10 cellular contexts compared by ENCODE assay signal in genomic region chr1:153659656-153660055, GRCh38. TPM values are rescaled to one million over a fixed set of nuclear protein-coding genes. Genes with fewer than 3 reads are reported as not detected.
DNase-seq lines count a peak whose midpoint lies in the region; ATAC-seq and TF ChIP-seq lines count a peak whose summit lies in the region.
"Had no signal": no experiment of that assay in that cellular context is flagged by ENCODE, and none has a peak within 500 bp of the region (broad histone marks: within the 10 kb centered on the region; RNA-seq: fewer than 3 reads in every experiment).

No MANE protein-coding gene starts in this region.

- H3K36me3 ChIP-seq in ES-I3 (ENCODE audit: insufficient read depth, low read length): peaks cover 20% of the 10 kb centered on the region
- peaks cover 0 to 41% (median 0%) of the 10 kb centered on the region in 3 donors for H3K36me3 ChIP-seq in Peyer's patch

- H3K9me3 ChIP-seq in ES-I3 (ENCODE audit: control insufficient read depth, insufficient read depth, low read length): no peaks in the 10 kb centered on the region
- H3K9me3 ChIP-seq in Peyer's patch: no peaks in the 10 kb centered on the region

- no peaks in the 10 kb centered on the region for H3K9me3 Mint-ChIP-seq in progenitor cell of endocrine pancreas (ENCODE audit: low read depth)

- H3K4me1 ChIP-seq in ES-I3 (ENCODE audit: insufficient read depth, low read length) (no peaks in the 10 kb centered on the region), Peyer's patch (peaks cover 0 to 9% (median 0%) of the 10 kb centered on the region in 4 donors)

- DNase-seq in Peyer's patch (peak in 1 of 3 donors; percentile 46), epithelial cell of proximal tubule (ENCODE audit: low read depth) (no peak), progenitor cell of endocrine pancreas (ENCODE audit: low spot score, unreplicated experiment) (no peak), islet precursor cell (no peak)
- DNase-seq: cerebellar nuclear complex had no signal

- H3K27me3 ChIP-seq in Peyer's patch: no peaks in the 10 kb centered on the region

- H3K4me3 ChIP-seq in Peyer's patch: peak overlapping the region; percentile 68 to 89 (median 80)
- H3K4me3 ChIP-seq in epithelial cell of proximal tubule (ENCODE audit: low read depth, low read length): peak overlapping the region; percentile 96

- H3K27ac ChIP-seq in Peyer's patch: peak overlapping the region in 1 of 4 donors; percentile 95

- H3K4me1 Mint-ChIP-seq in progenitor cell of endocrine pancreas (ENCODE audit: low read depth): peaks cover 14% of the 10 kb centered on the region

- H3K27ac Mint-ChIP-seq in progenitor cell of endocrine pancreas: peak overlapping the region; percentile 96

- no peak for TF ChIP-seq CTCF in Peyer's patch (IDR thresholded peaks at IDR 0.05)
- no peak for TF ChIP-seq CTCF in epithelial cell of proximal tubule (conservative IDR thresholded peaks at IDR 0.05; ENCODE audit: low read depth, low read length)
- TF ChIP-seq CTCF in progenitor cell of endocrine pancreas (IDR thresholded peaks at IDR 0.05; ENCODE audit: unreplicated experiment): no peak

- H3K4me3 Mint-ChIP-seq in progenitor cell of endocrine pancreas (ENCODE audit: low read depth): peak overlapping the region; percentile 95

- H3K27me3 Mint-ChIP-seq in progenitor cell of endocrine pancreas: no peaks in the 10 kb centered on the region

- ATAC-seq in HG02981 (IDR thresholded peaks at IDR 0.05; ENCODE audit: unreplicated experiment) (no peak), GM21529 (IDR thresholded peaks at IDR 0.05; ENCODE audit: unreplicated experiment) (no peak), GM18505 (IDR thresholded peaks at IDR 0.05; ENCODE audit: unreplicated experiment) (no peak)

- H3K36me3 Mint-ChIP-seq in progenitor cell of endocrine pancreas (ENCODE audit: insufficient read depth): peaks cover 19% of the 10 kb centered on the region

- H3K9ac ChIP-seq in ES-I3 (ENCODE audit: low read depth, low read length): peak overlapping the region; percentile 85; the same call in 1 of the 2 replicates

- no peak for TF ChIP-seq POLR2A in Peyer's patch (IDR thresholded peaks at IDR 0.05)
- TF ChIP-seq POLR2A in GM18505 (IDR thresholded peaks at IDR 0.05; ENCODE audit: borderline replicate concordance, extremely low read depth, insufficient read depth, insufficient read length): no peak

RNA-seq across cellular contexts. Expression of gene SNAPIN, which starts 1.2 kb away (rescaled TPM):
- total RNA-seq in Peyer's patch (10 to 100 TPM; 15.4 to 29.7 (median 28.1) TPM), epithelial cell of proximal tubule (59.8 and 79.9 TPM in 2 replicates), progenitor cell of endocrine pancreas (38.0 and 42.3 TPM in 2 replicates)

RNA-seq across cellular contexts. Expression of gene ILF2, which starts 11.1 kb away (rescaled TPM):
- total RNA-seq in Peyer's patch: 10 to 100 TPM; 31.4 to 67.7 (median 47.2) TPM
- total RNA-seq in epithelial cell of proximal tubule: 295 and 370 TPM in 2 replicates
- 261 and 262 TPM in 2 replicates for total RNA-seq in progenitor cell of endocrine pancreas

RNA-seq across cellular contexts. Expression of gene NPR1, which starts 18.8 kb away (rescaled TPM):
- total RNA-seq in Peyer's patch: 10 to 100 TPM in 2 of 4 donors, 1 to 10 TPM in 2; 5.0 to 17.3 (median 10.9) TPM
- total RNA-seq in epithelial cell of proximal tubule: 0.72 and 0.92 TPM in 2 replicates
- total RNA-seq in progenitor cell of endocrine pancreas: 0.41 and 0.51 TPM in 2 replicates

RNA-seq across cellular contexts. Expression of gene CHTOP, which starts 25.8 kb away (rescaled TPM):
- total RNA-seq in Peyer's patch: 10 to 100 TPM; 53.8 to 80.8 (median 68.7) TPM
- total RNA-seq in epithelial cell of proximal tubule: 53.0 and 64.7 TPM in 2 replicates
- total RNA-seq in progenitor cell of endocrine pancreas: 128 and 129 TPM in 2 replicates

RNA-seq across cellular contexts. Expression of gene S100A1, which starts 31.4 kb away (rescaled TPM):
- total RNA-seq in Peyer's patch (not detected), epithelial cell of proximal tubule (1.3 and 16.5 TPM in 2 replicates), progenitor cell of endocrine pancreas (0.80 TPM in 1 of 2 replicates, not detected in the other)
- total RNA-seq: NCI-H460 had no signal
